2 cellular contexts compared by ENCODE assay signal in genomic region chr7:139354729-139355128, GRCh38.
A peak's percentile ranks its signal among the peaks of the same experiment; 100 is the strongest.
TF ChIP-seq lines count a peak whose summit lies in the region.

No MANE protein-coding gene starts in this region.

TF ChIP-seq in HEK293, 187 proteins besides CTCF, POLR2A, EP300 and RAD21:
- peak; percentile 67; the same call in 1 of the 2 replicates for TF ChIP-seq ZNF121 (tag by site-specific recombination; IDR thresholded peaks at IDR 0.05)
- no peak for TF ChIP-seq ZNF324 (tag by site-specific recombination; IDR thresholded peaks at IDR 0.05)

TF ChIP-seq in K562, 482 proteins besides CTCF, POLR2A, EP300 and RAD21:
- peak; percentile 82 for TF ChIP-seq RBM25 (IDR thresholded peaks at IDR 0.05; ENCODE audit: low read depth, low read length, severe bottlenecking)
- TF ChIP-seq BCOR (IDR thresholded peaks at IDR 0.05), result 0 out of 2 replicates have a peak, but pooled peaks have one; percentile 37
- peak; percentile 99 for TF ChIP-seq ZNF121 (CRISPR knock-in tag; conservative IDR thresholded peaks at IDR 0.05)
- TF ChIP-seq RNF219 (CRISPR knock-in tag; IDR thresholded peaks at IDR 0.05), result no peak
- peak; percentile 82 for TF ChIP-seq ZNF384 (IDR thresholded peaks at IDR 0.05; ENCODE audit: low read depth, low read length)
- no peak for TF ChIP-seq RFX5 (IDR thresholded peaks at IDR 0.05; ENCODE audit: low read depth, low read length)
- peak in 1 of 2 experiments; percentile 27; a peak in 1 of 3 replicates for TF ChIP-seq CBX3 (IDR thresholded peaks at IDR 0.05; ENCODE audit: borderline replicate concordance in 1 of 2, low read length in 2 of 2)
